In the genomic region with DNA sequence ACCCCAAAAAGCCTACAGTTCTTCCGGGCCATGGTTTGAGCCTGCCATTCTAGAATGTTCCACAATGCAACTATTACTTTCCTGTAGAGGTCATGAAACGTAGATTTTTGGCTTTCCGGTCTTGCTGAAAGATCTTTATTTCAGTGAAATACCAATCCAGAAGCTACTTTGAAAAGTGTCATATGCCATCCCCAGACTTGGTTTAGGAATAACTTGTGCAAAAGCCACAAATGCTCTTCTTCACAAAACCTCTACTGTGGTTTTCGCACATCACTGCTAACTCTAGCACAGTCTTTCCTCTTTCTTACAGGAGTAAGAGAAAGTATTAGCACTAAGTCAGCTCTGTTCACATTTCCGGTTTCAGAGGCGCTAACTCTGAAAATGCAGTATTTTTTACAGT, we compare ENCODE assay signal across 13 cellular contexts. TPM values are rescaled to one million over a fixed set of nuclear protein-coding genes. Genes with fewer than 3 reads are reported as not detected.
DNase-seq lines count a peak whose midpoint lies in the region; ATAC-seq and TF ChIP-seq lines count a peak whose summit lies in the region.
"Had no signal": no experiment of that assay in that cellular context is flagged by ENCODE, and none has a peak within 500 bp of the region (broad histone marks: within the 10 kb centered on the region; RNA-seq: fewer than 3 reads in every experiment).

No MANE protein-coding gene starts in this region.

- H4K20me1 ChIP-seq in BLaER1 = peaks cover 2% of the 10 kb centered on the region; the same call in 1 of the 2 replicates

- POLR2A ChIA-PET in activated CD8-positive, alpha-beta T cell treated with anti-CD3 and anti-CD28 coated beads for 36 hours (lab: Charles Lee) = interaction anchor here (1.7 kb wide), 1 partner anchor 11 kb away, joined by 5 read pairs; no protein-coding TSS in a partner anchor

- no peaks in the 10 kb centered on the region for H3K9me3 ChIP-seq in BLaER1

- no peak overlapping the region for H3K27ac ChIP-seq in BLaER1
- H3K27ac ChIP-seq: hepatocyte had no signal

- H3K4me2 ChIP-seq in BLaER1 = peak overlapping the region; percentile 18; the same call in 1 of the 2 replicates
- H3K4me2 ChIP-seq: hepatocyte had no signal

- no peak for TF ChIP-seq CTCF in activated CD8-positive, alpha-beta T cell treated with anti-CD3 and anti-CD28 coated beads for 36 hours (IDR thresholded peaks at IDR 0.05)

- no peaks in the 10 kb centered on the region for H3K36me3 ChIP-seq in BLaER1

- CTCF ChIA-PET in activated CD8-positive, alpha-beta T cell treated with anti-CD3 and anti-CD28 coated beads for 36 hours (lab: Charles Lee) = interaction anchor here (0.8 to 1.5 kb wide), 9 partner anchors 8 to 30 kb away, joined by 3 to 6 read pairs (median 3); no protein-coding TSS in a partner anchor

- H3K4me3 Mint-ChIP-seq in activated CD8-positive, alpha-beta T cell treated with anti-CD3 and anti-CD28 coated beads for 36 hours = no peak overlapping the region
- H3K4me3 Mint-ChIP-seq: B cell had no signal

- peaks cover 71% of the 10 kb centered on the region for H3K4me1 Mint-ChIP-seq in activated CD8-positive, alpha-beta T cell treated with anti-CD3 and anti-CD28 coated beads for 36 hours (ENCODE audit: low read depth)

- peak; percentile 43 for DNase-seq in activated CD8-positive, alpha-beta T cell treated with anti-CD3 and anti-CD28 coated beads for 36 hours
- DNase-seq in T1000 (lab: John Stamatoyannopoulos, UW) = no peak
- no peak for DNase-seq in DMS53 (lab: John Stamatoyannopoulos, UW)
- no peak for DNase-seq in NAMALWA (ENCODE audit: low spot score)
- DNase-seq: NCI-H187 treated with DMSO at 0.1 percent for 48 hours, SHP77 treated with DMSO at 0.1 percent for 48 hours had no signal

- H3K9ac ChIP-seq in BLaER1 = no peak overlapping the region

- H3K4me3 ChIP-seq in BLaER1 = no peak overlapping the region
- H3K4me3 ChIP-seq: hepatocyte had no signal

- H3K9me3 Mint-ChIP-seq in activated CD8-positive, alpha-beta T cell treated with anti-CD3 and anti-CD28 coated beads for 36 hours = no peaks in the 10 kb centered on the region

- H3K27ac Mint-ChIP-seq in activated CD8-positive, alpha-beta T cell treated with anti-CD3 and anti-CD28 coated beads for 36 hours = peak overlapping the region; percentile 79
- H3K27ac Mint-ChIP-seq: B cell had no signal

- no peaks in the 10 kb centered on the region for H3K36me3 Mint-ChIP-seq in activated CD8-positive, alpha-beta T cell treated with anti-CD3 and anti-CD28 coated beads for 36 hours (ENCODE audit: low read depth)

- peaks cover 96% of the 10 kb centered on the region for H3K27me3 ChIP-seq in BLaER1
- H3K27me3 ChIP-seq: hepatocyte had no signal

- intact Hi-C loops in activated CD8-positive, alpha-beta T cell treated with anti-CD3 and anti-CD28 coated beads for 36 hours (cut with micrococcal nuclease) = no loop called here

- ATAC-seq in GM18867 (IDR thresholded peaks at IDR 0.05; ENCODE audit: unreplicated experiment) = peak; percentile 92
- ATAC-seq in HG02943 (IDR thresholded peaks at IDR 0.05; ENCODE audit: low read depth, unreplicated experiment) = peak; percentile 82
- peak; percentile 87 for ATAC-seq in activated CD8-positive, alpha-beta T cell treated with anti-CD3 and anti-CD28 coated beads for 36 hours
- no peak for ATAC-seq in HG02884 (IDR thresholded peaks at IDR 0.05; ENCODE audit: unreplicated experiment)

- peaks cover 24% of the 10 kb centered on the region for H3K4me1 ChIP-seq in BLaER1

- no peaks in the 10 kb centered on the region for H3K27me3 Mint-ChIP-seq in activated CD8-positive, alpha-beta T cell treated with anti-CD3 and anti-CD28 coated beads for 36 hours
- H3K27me3 Mint-ChIP-seq: B cell had no signal

RNA-seq across cellular contexts. Expression of a gene that starts 12.7 kb away (rescaled TPM):
- total RNA-seq in activated CD8-positive, alpha-beta T cell treated with anti-CD3 and anti-CD28 coated beads for 36 hours = 1 to 10 TPM; 2.6 to 3.1 TPM
- total RNA-seq: dermis microvascular lymphatic vessel endothelial cell, hepatocyte had no signal
